In the genomic region with DNA sequence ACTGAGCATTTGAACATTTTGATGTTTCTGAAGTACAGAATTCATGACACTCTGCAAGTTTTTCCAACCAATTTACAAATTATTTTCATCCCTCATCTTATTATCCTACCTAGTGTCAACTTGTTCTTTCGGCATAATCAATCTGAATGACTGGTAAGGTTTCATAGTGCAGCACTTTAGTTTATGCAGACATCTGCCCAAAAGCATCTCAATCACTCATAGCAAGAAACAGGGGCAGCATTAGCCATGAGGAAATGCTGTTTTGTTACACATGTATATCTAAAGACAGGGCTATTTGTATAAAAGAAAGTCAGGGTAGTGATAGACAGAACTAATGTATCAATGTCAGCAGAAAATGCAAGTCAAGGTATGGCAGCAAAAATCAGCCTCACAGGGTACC, we compare ENCODE assay signal across 22 cellular contexts.
"Had no signal": no experiment of that assay in that cellular context is flagged by ENCODE, and none has a peak within 500 bp of the region (broad histone marks: within the 10 kb centered on the region; RNA-seq: fewer than 3 reads in every experiment).

No MANE protein-coding gene starts in this region.

- H3K27ac ChIP-seq: colonic mucosa, coronary artery, dorsolateral prefrontal cortex, epithelial cell of prostate, esophagus squamous epithelium, foreskin keratinocyte, gastrocnemius medialis, gastroesophageal sphincter, heart left ventricle, heart right ventricle had no signal

- H3K9me3 ChIP-seq: colonic mucosa, esophagus squamous epithelium, gastrocnemius medialis, gastroesophageal sphincter had no signal

- DNase-seq: colonic mucosa; cortex of kidney; dermis blood vessel endothelial cell; dorsolateral prefrontal cortex; effector CD4-positive, alpha-beta T cell; effector CD8-positive, alpha-beta T cell; effector memory CD4-positive, alpha-beta T cell; effector memory CD8-positive, alpha-beta T cell; endodermal cell; erythroblast; esophagus squamous epithelium; foreskin fibroblast; foreskin keratinocyte; foreskin melanocyte; gastrocnemius medialis; glutamatergic neuron; head of caudate nucleus; heart left ventricle; heart right ventricle had no signal

- H3K4me1 ChIP-seq: colonic mucosa, esophagus squamous epithelium, foreskin keratinocyte, gastrocnemius medialis, gastroesophageal sphincter, heart left ventricle, heart right ventricle had no signal

- H3K36me3 ChIP-seq: colonic mucosa, esophagus squamous epithelium, gastrocnemius medialis, gastroesophageal sphincter, heart left ventricle, heart right ventricle had no signal

- H3K4me3 ChIP-seq: colonic mucosa, coronary artery, dorsolateral prefrontal cortex, esophagus squamous epithelium, gastrocnemius medialis, gastroesophageal sphincter, heart left ventricle, heart right ventricle had no signal

- H3K27me3 ChIP-seq: colonic mucosa, dorsolateral prefrontal cortex, esophagus squamous epithelium, foreskin keratinocyte, gastrocnemius medialis, gastroesophageal sphincter, heart left ventricle, heart right ventricle had no signal
